1 cellular context compared by ENCODE assay signal in the genomic region with DNA sequence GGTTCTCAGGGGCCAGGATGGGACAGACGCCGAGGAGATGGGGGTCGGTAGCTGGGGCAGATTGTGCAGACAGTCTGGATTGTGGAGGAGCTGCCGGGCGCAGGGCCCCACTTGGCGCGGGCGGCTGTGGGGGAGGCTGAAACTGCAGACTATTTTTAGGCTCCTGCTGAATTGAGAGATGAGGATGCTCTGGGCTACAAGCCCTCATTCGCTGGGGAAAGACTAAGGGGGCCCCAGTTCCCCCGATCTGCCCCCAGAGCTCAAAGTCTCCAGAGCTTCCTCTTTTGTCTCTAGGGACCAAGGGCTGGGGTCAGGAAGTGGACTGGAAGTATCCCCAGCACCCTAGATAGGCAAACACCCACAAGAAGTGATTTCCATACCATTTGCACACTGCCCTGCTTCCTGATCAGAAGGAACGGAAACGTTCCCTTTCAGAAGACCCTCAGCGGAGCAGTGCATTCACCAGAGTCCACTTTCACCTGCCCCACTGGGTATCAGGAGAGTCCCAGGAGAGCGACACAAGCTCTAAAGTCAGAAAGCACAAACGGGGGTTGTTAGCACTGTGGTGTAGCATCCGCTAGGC.
A peak's percentile ranks its signal among the peaks of the same experiment; 100 is the strongest.
TF ChIP-seq lines count a peak whose summit lies in the region.

No MANE protein-coding gene starts in this region.

TF ChIP-seq in GM12878, 131 proteins besides CTCF, POLR2A, EP300 and RAD21 (continues in another document):
- TF ChIP-seq MYB (IDR thresholded peaks at IDR 0.05; ENCODE audit: borderline replicate concordance, low read depth, low read length), result no peak
- TF ChIP-seq, protein P1, sequence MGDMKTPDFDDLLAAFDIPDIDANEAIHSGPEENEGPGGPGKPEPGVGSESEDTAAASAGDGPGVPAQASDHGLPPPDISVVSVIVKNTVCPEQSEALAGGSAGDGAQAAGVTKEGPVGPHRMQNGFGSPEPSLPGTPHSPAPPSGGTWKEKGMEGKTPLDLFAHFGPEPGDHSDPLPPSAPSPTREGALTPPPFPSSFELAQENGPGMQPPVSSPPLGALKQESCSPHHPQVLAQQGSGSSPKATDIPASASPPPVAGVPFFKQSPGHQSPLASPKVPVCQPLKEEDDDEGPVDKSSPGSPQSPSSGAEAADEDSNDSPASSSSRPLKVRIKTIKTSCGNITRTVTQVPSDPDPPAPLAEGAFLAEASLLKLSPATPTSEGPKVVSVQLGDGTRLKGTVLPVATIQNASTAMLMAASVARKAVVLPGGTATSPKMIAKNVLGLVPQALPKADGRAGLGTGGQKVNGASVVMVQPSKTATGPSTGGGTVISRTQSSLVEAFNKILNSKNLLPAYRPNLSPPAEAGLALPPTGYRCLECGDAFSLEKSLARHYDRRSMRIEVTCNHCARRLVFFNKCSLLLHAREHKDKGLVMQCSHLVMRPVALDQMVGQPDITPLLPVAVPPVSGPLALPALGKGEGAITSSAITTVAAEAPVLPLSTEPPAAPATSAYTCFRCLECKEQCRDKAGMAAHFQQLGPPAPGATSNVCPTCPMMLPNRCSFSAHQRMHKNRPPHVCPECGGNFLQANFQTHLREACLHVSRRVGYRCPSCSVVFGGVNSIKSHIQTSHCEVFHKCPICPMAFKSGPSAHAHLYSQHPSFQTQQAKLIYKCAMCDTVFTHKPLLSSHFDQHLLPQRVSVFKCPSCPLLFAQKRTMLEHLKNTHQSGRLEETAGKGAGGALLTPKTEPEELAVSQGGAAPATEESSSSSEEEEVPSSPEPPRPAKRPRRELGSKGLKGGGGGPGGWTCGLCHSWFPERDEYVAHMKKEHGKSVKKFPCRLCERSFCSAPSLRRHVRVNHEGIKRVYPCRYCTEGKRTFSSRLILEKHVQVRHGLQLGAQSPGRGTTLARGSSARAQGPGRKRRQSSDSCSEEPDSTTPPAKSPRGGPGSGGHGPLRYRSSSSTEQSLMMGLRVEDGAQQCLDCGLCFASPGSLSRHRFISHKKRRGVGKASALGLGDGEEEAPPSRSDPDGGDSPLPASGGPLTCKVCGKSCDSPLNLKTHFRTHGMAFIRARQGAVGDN (IDR thresholded peaks at IDR 0.05), result 0 out of 2 replicates have a peak, but pooled peaks have one; percentile 6
- TF ChIP-seq, protein P2, sequence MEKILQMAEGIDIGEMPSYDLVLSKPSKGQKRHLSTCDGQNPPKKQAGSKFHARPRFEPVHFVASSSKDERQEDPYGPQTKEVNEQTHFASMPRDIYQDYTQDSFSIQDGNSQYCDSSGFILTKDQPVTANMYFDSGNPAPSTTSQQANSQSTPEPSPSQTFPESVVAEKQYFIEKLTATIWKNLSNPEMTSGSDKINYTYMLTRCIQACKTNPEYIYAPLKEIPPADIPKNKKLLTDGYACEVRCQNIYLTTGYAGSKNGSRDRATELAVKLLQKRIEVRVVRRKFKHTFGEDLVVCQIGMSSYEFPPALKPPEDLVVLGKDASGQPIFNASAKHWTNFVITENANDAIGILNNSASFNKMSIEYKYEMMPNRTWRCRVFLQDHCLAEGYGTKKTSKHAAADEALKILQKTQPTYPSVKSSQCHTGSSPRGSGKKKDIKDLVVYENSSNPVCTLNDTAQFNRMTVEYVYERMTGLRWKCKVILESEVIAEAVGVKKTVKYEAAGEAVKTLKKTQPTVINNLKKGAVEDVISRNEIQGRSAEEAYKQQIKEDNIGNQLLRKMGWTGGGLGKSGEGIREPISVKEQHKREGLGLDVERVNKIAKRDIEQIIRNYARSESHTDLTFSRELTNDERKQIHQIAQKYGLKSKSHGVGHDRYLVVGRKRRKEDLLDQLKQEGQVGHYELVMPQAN (conservative IDR thresholded peaks at IDR 0.05), result 0 out of 2 replicates have a peak, but pooled peaks have one; percentile 15
- peak; percentile 76; the same call in 1 of the 2 replicates for TF ChIP-seq PAX5 (IDR thresholded peaks at IDR 0.05; ENCODE audit: borderline replicate concordance, low read depth, low read length)
- TF ChIP-seq SMC3 (IDR thresholded peaks at IDR 0.05; ENCODE audit: borderline replicate concordance, low read length), result peak; percentile 39; the same call in 1 of the 2 replicates
- TF ChIP-seq NFYA (IDR thresholded peaks at IDR 0.05; ENCODE audit: borderline replicate concordance, low read depth, low read length), result no peak
- peak; percentile 88 for TF ChIP-seq TBL1XR1 (IDR thresholded peaks at IDR 0.05; ENCODE audit: low read depth, low read length)
- TF ChIP-seq, protein P3, sequence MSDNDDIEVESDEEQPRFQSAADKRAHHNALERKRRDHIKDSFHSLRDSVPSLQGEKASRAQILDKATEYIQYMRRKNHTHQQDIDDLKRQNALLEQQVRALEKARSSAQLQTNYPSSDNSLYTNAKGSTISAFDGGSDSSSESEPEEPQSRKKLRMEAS (IDR thresholded peaks at IDR 0.05; ENCODE audit: low read depth, low read length), result no peak
- TF ChIP-seq, protein P4, sequence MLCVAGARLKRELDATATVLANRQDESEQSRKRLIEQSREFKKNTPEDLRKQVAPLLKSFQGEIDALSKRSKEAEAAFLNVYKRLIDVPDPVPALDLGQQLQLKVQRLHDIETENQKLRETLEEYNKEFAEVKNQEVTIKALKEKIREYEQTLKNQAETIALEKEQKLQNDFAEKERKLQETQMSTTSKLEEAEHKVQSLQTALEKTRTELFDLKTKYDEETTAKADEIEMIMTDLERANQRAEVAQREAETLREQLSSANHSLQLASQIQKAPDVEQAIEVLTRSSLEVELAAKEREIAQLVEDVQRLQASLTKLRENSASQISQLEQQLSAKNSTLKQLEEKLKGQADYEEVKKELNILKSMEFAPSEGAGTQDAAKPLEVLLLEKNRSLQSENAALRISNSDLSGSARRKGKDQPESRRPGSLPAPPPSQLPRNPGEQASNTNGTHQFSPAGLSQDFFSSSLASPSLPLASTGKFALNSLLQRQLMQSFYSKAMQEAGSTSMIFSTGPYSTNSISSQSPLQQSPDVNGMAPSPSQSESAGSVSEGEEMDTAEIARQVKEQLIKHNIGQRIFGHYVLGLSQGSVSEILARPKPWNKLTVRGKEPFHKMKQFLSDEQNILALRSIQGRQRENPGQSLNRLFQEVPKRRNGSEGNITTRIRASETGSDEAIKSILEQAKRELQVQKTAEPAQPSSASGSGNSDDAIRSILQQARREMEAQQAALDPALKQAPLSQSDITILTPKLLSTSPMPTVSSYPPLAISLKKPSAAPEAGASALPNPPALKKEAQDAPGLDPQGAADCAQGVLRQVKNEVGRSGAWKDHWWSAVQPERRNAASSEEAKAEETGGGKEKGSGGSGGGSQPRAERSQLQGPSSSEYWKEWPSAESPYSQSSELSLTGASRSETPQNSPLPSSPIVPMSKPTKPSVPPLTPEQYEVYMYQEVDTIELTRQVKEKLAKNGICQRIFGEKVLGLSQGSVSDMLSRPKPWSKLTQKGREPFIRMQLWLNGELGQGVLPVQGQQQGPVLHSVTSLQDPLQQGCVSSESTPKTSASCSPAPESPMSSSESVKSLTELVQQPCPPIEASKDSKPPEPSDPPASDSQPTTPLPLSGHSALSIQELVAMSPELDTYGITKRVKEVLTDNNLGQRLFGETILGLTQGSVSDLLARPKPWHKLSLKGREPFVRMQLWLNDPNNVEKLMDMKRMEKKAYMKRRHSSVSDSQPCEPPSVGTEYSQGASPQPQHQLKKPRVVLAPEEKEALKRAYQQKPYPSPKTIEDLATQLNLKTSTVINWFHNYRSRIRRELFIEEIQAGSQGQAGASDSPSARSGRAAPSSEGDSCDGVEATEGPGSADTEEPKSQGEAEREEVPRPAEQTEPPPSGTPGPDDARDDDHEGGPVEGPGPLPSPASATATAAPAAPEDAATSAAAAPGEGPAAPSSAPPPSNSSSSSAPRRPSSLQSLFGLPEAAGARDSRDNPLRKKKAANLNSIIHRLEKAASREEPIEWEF (IDR thresholded peaks at IDR 0.05; ENCODE audit: insufficient replicate concordance, low read depth, low read length), result peak; percentile 92
- peak; percentile 34; the same call in 1 of the 2 replicates for TF ChIP-seq YY1 (IDR thresholded peaks at IDR 0.05; ENCODE audit: low read depth, low read length)
- peak; percentile 41 for TF ChIP-seq SP1 (IDR thresholded peaks at IDR 0.05; ENCODE audit: low read depth, low read length)
- TF ChIP-seq, protein P5, sequence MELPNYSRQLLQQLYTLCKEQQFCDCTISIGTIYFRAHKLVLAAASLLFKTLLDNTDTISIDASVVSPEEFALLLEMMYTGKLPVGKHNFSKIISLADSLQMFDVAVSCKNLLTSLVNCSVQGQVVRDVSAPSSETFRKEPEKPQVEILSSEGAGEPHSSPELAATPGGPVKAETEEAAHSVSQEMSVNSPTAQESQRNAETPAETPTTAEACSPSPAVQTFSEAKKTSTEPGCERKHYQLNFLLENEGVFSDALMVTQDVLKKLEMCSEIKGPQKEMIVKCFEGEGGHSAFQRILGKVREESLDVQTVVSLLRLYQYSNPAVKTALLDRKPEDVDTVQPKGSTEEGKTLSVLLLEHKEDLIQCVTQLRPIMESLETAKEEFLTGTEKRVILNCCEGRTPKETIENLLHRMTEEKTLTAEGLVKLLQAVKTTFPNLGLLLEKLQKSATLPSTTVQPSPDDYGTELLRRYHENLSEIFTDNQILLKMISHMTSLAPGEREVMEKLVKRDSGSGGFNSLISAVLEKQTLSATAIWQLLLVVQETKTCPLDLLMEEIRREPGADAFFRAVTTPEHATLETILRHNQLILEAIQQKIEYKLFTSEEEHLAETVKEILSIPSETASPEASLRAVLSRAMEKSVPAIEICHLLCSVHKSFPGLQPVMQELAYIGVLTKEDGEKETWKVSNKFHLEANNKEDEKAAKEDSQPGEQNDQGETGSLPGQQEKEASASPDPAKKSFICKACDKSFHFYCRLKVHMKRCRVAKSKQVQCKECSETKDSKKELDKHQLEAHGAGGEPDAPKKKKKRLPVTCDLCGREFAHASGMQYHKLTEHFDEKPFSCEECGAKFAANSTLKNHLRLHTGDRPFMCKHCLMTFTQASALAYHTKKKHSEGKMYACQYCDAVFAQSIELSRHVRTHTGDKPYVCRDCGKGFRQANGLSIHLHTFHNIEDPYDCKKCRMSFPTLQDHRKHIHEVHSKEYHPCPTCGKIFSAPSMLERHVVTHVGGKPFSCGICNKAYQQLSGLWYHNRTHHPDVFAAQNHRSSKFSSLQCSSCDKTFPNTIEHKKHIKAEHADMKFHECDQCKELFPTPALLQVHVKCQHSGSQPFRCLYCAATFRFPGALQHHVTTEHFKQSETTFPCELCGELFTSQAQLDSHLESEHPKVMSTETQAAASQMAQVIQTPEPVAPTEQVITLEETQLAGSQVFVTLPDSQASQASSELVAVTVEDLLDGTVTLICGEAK (IDR thresholded peaks at IDR 0.05; ENCODE audit: borderline replicate concordance), result no peak
- peak; percentile 67; the same call in 1 of the 2 replicates for TF ChIP-seq ATF7 (IDR thresholded peaks at IDR 0.05; ENCODE audit: low read depth)
- TF ChIP-seq POLR2AphosphoS5 (IDR thresholded peaks at IDR 0.05; ENCODE audit: low read length), result peak; percentile 49
- peak; percentile 95 for TF ChIP-seq EED (IDR thresholded peaks at IDR 0.05; ENCODE audit: low read depth)
- peak; percentile 98 for TF ChIP-seq IKZF1 (conservative IDR thresholded peaks at IDR 0.05)
- no peak for TF ChIP-seq NR2C2 (IDR thresholded peaks at IDR 0.05; ENCODE audit: borderline replicate concordance, control insufficient read depth, insufficient read length, low read depth)
- TF ChIP-seq EGR1 (IDR thresholded peaks at IDR 0.05; ENCODE audit: borderline replicate concordance in 1 of 2, low read depth in 2 of 2, low read length in 2 of 2), result peak in 1 of 2 experiments; percentile 88; a peak in 2 of 3 replicates
- TF ChIP-seq ZSCAN29 (IDR thresholded peaks at IDR 0.05), result no peak
- peak; percentile 51; the same call in 1 of the 2 replicates for TF ChIP-seq CREM (IDR thresholded peaks at IDR 0.05; ENCODE audit: low read depth)
- peak; percentile 66; the same call in 1 of the 2 replicates for TF ChIP-seq IRF4 (IDR thresholded peaks at IDR 0.05; ENCODE audit: low read depth, low read length)
- TF ChIP-seq, protein P6, sequence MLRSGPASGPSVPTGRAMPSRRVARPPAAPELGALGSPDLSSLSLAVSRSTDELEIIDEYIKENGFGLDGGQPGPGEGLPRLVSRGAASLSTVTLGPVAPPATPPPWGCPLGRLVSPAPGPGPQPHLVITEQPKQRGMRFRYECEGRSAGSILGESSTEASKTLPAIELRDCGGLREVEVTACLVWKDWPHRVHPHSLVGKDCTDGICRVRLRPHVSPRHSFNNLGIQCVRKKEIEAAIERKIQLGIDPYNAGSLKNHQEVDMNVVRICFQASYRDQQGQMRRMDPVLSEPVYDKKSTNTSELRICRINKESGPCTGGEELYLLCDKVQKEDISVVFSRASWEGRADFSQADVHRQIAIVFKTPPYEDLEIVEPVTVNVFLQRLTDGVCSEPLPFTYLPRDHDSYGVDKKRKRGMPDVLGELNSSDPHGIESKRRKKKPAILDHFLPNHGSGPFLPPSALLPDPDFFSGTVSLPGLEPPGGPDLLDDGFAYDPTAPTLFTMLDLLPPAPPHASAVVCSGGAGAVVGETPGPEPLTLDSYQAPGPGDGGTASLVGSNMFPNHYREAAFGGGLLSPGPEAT (IDR thresholded peaks at IDR 0.05; ENCODE audit: low read depth), result peak; percentile 23; the same call in 1 of the 2 replicates
- 0 out of 2 replicates have a peak, but pooled peaks have one; percentile 43 for TF ChIP-seq NBN (IDR thresholded peaks at IDR 0.05)
- TF ChIP-seq BHLHE40 (IDR thresholded peaks at IDR 0.05; ENCODE audit: borderline replicate concordance in 1 of 2, low read depth in 2 of 2, low read length in 1 of 2), result peak; percentile 36 to 65; a peak in 3 of 4 replicates
- peak; percentile 99 for TF ChIP-seq MEF2B (IDR thresholded peaks at IDR 0.05; ENCODE audit: partially characterized antibody, poor library complexity, severe bottlenecking)
- TF ChIP-seq MTA2 (IDR thresholded peaks at IDR 0.05; ENCODE audit: low read depth), result peak; percentile 57; the same call in 1 of the 2 replicates
- TF ChIP-seq, protein P7, sequence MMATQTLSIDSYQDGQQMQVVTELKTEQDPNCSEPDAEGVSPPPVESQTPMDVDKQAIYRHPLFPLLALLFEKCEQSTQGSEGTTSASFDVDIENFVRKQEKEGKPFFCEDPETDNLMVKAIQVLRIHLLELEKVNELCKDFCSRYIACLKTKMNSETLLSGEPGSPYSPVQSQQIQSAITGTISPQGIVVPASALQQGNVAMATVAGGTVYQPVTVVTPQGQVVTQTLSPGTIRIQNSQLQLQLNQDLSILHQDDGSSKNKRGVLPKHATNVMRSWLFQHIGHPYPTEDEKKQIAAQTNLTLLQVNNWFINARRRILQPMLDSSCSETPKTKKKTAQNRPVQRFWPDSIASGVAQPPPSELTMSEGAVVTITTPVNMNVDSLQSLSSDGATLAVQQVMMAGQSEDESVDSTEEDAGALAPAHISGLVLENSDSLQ (IDR thresholded peaks at IDR 0.05), result 0 out of 2 replicates have a peak, but pooled peaks have one; percentile 6
- peak in 1 of 2 experiments; percentile 98; a peak in 2 of 4 replicates for TF ChIP-seq ETV6 (conservative IDR thresholded peaks at IDR 0.05 in 1 of 2, IDR thresholded peaks at IDR 0.05 in 1 of 2; ENCODE audit: borderline replicate concordance in 1 of 2, low read depth in 1 of 2)
- TF ChIP-seq, protein P8, sequence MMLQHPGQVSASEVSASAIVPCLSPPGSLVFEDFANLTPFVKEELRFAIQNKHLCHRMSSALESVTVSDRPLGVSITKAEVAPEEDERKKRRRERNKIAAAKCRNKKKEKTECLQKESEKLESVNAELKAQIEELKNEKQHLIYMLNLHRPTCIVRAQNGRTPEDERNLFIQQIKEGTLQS (IDR thresholded peaks at IDR 0.05; ENCODE audit: borderline replicate concordance, extremely low read depth, low read depth, low read length), result no peak
- no peak for TF ChIP-seq NR2C1 (IDR thresholded peaks at IDR 0.05)
- peak; percentile 69; the same call in 1 of the 2 replicates for TF ChIP-seq BCL11A (IDR thresholded peaks at IDR 0.05; ENCODE audit: low read depth, low read length)
- TF ChIP-seq RELA (IDR thresholded peaks at IDR 0.05; ENCODE audit: borderline replicate concordance, partially characterized antibody), result no peak
- TF ChIP-seq HDGF (IDR thresholded peaks at IDR 0.05), result no peak
- TF ChIP-seq DPF2 (IDR thresholded peaks at IDR 0.05), result peak; percentile 71
- peak; percentile 89; the same call in 1 of the 2 replicates for TF ChIP-seq WRNIP1 (IDR thresholded peaks at IDR 0.05; ENCODE audit: borderline replicate concordance, low read depth, low read length)
- peak; percentile 96 for TF ChIP-seq MEF2A (IDR thresholded peaks at IDR 0.05; ENCODE audit: insufficient read depth, low read depth, low read length)
